ENCODE assay signal across 17 cellular contexts in genomic region chr19:21833733-21834132, GRCh38. TPM values are rescaled to one million over a fixed set of nuclear protein-coding genes. Genes with fewer than 3 reads are reported as not detected.
DNase-seq lines count a peak whose midpoint lies in the region; ATAC-seq and TF ChIP-seq lines count a peak whose summit lies in the region.
"Had no signal": no experiment of that assay in that cellular context is flagged by ENCODE, and none has a peak within 500 bp of the region (broad histone marks: within the 10 kb centered on the region; RNA-seq: fewer than 3 reads in every experiment).

No MANE protein-coding gene starts in this region.

- H3K27me3 ChIP-seq in CD4-positive, CD25-positive, alpha-beta regulatory T cell (ENCODE audit: control insufficient read depth, insufficient read depth, low read length) = no peaks in the 10 kb centered on the region
- H3K27me3 ChIP-seq in DND-41 (ENCODE audit: insufficient read depth, low read length, poor library complexity) (no peaks in the 10 kb centered on the region), uterus (no peaks in the 10 kb centered on the region)
- H3K27me3 ChIP-seq: adrenal gland, SJSA1 had no signal

- intact Hi-C loops in natural killer cell (cut with micrococcal nuclease) = no loop called here
- intact Hi-C loops in uterus (cut with DNase I; ENCODE audit: low total_unique reads) = no loop called here

- H3K4me3 ChIP-seq in CD4-positive, CD25-positive, alpha-beta regulatory T cell (ENCODE audit: low read depth, low read length) = no peak overlapping the region
- H3K4me3 ChIP-seq in DND-41 (ENCODE audit: low read depth in 1 of 2, low read length in 2 of 2) = peak overlapping the region in 1 of 2 experiments; percentile 1; a peak in 1 of 4 replicates
- no peak overlapping the region for H3K4me3 ChIP-seq in uterus
- H3K4me3 ChIP-seq: adrenal gland, PC-9, SJSA1, thoracic aorta had no signal

- H3K4me1 Mint-ChIP-seq in CD4-positive, CD25-positive, alpha-beta regulatory T cell = peaks cover 15 to 54% (median 20%) of the 10 kb centered on the region in 4 donors
- H3K4me1 Mint-ChIP-seq in activated naive CD8-positive, alpha-beta T cell treated with anti-CD3 and anti-CD28 coated beads for 36 hours = peaks cover 22% of the 10 kb centered on the region
- H3K4me1 Mint-ChIP-seq in natural killer cell = peaks cover 36% of the 10 kb centered on the region in 2 donors

- DNase-seq in CD4-positive, CD25-positive, alpha-beta regulatory T cell = no peak
- DNase-seq in DND-41 (peak; percentile 7), natural killer cell (no peak), uterus (no peak)
- DNase-seq in activated naive CD8-positive, alpha-beta T cell treated with anti-CD3 and anti-CD28 coated beads for 36 hours = no peak
- DNase-seq: adrenal gland, mesendoderm, NCI-H1105, NCI-H69, occipital lobe, PC-9 had no signal

- peaks cover 0 to 15% (median 4%) of the 10 kb centered on the region in 7 donors for H3K9me3 Mint-ChIP-seq in CD4-positive, CD25-positive, alpha-beta regulatory T cell
- peaks cover 32% of the 10 kb centered on the region for H3K9me3 Mint-ChIP-seq in activated naive CD8-positive, alpha-beta T cell treated with anti-CD3 and anti-CD28 coated beads for 36 hours
- no peaks in the 10 kb centered on the region for H3K9me3 Mint-ChIP-seq in natural killer cell

- TF ChIP-seq CTCF in DND-41 (IDR thresholded peaks at IDR 0.05; ENCODE audit: borderline replicate concordance, extremely low read depth, low read length, poor library complexity, severe bottlenecking) (no peak), natural killer cell (IDR thresholded peaks at IDR 0.05) (no peak), uterus (IDR thresholded peaks at IDR 0.05) (no peak)

- H2AFZ ChIP-seq in DND-41 (ENCODE audit: low read depth, low read length) = no peak overlapping the region
- H2AFZ ChIP-seq: PC-9 had no signal

- peaks cover 16% of the 10 kb centered on the region for H3K36me3 Mint-ChIP-seq in CD4-positive, CD25-positive, alpha-beta regulatory T cell
- peaks cover 59% of the 10 kb centered on the region for H3K36me3 Mint-ChIP-seq in activated naive CD8-positive, alpha-beta T cell treated with anti-CD3 and anti-CD28 coated beads for 36 hours
- H3K36me3 Mint-ChIP-seq in natural killer cell = no peaks in the 10 kb centered on the region

- peak overlapping the region; percentile 58; the same call in 1 of the 2 replicates for H3K4me2 ChIP-seq in DND-41 (ENCODE audit: insufficient read depth, low read length)
- H3K4me2 ChIP-seq: KMS-11, PC-9 had no signal

- peaks cover 11% of the 10 kb centered on the region for H3K36me3 ChIP-seq in CD4-positive, CD25-positive, alpha-beta regulatory T cell (ENCODE audit: control insufficient read depth, insufficient read depth, low read length)
- H3K36me3 ChIP-seq in DND-41 (ENCODE audit: insufficient read depth, low read length) = peaks cover 61% of the 10 kb centered on the region
- H3K36me3 ChIP-seq in uterus = no peaks in the 10 kb centered on the region
- H3K36me3 ChIP-seq: adrenal gland, SJSA1, thoracic aorta had no signal

- H4K20me1 ChIP-seq in DND-41 (ENCODE audit: insufficient read depth, low read length) = no peaks in the 10 kb centered on the region

- ATAC-seq in CD4-positive, CD25-positive, alpha-beta regulatory T cell (ENCODE audit: low read depth in 2 of 2) = no peak
- ATAC-seq in DND-41 (ENCODE audit: insufficient read depth, low read depth) (no peak), natural killer cell (no peak), GM18502 (IDR thresholded peaks at IDR 0.05; ENCODE audit: poor library complexity, unreplicated experiment) (no peak), GM19455 (IDR thresholded peaks at IDR 0.05; ENCODE audit: unreplicated experiment) (no peak)

- H3K27ac ChIP-seq in CD4-positive, CD25-positive, alpha-beta regulatory T cell (ENCODE audit: insufficient read depth, low read length, poor library complexity, severe bottlenecking) = no peak overlapping the region
- H3K27ac ChIP-seq in DND-41 (ENCODE audit: low read length) = no peak overlapping the region
- H3K27ac ChIP-seq in uterus = no peak overlapping the region
- H3K27ac ChIP-seq: adrenal gland, KMS-11, PC-9, SJSA1, thoracic aorta had no signal

- H3K9me3 ChIP-seq in CD4-positive, CD25-positive, alpha-beta regulatory T cell (ENCODE audit: control insufficient read depth in 2 of 2, low read length in 2 of 2) = peaks cover 17 to 33% of the 10 kb centered on the region in 2 experiments
- H3K9me3 ChIP-seq in DND-41 (ENCODE audit: insufficient read depth, low read length, severe bottlenecking) = peaks cover 21% of the 10 kb centered on the region
- peaks cover 0 to 5% of the 10 kb centered on the region in 2 donors for H3K9me3 ChIP-seq in uterus

- no peak for TF ChIP-seq POLR2A in uterus (IDR thresholded peaks at IDR 0.05)

- H3K4me3 Mint-ChIP-seq in CD4-positive, CD25-positive, alpha-beta regulatory T cell = peak overlapping the region; percentile 58 to 89 (median 74)
- peak overlapping the region; percentile 73 for H3K4me3 Mint-ChIP-seq in activated naive CD8-positive, alpha-beta T cell treated with anti-CD3 and anti-CD28 coated beads for 36 hours
- H3K4me3 Mint-ChIP-seq in natural killer cell = peak overlapping the region; percentile 79
- H3K4me3 Mint-ChIP-seq: CD14-positive monocyte had no signal

- no peaks in the 10 kb centered on the region for H3K27me3 Mint-ChIP-seq in CD4-positive, CD25-positive, alpha-beta regulatory T cell
- no peaks in the 10 kb centered on the region for H3K27me3 Mint-ChIP-seq in activated naive CD8-positive, alpha-beta T cell treated with anti-CD3 and anti-CD28 coated beads for 36 hours
- H3K27me3 Mint-ChIP-seq in natural killer cell (ENCODE audit: low read depth in 2 of 2) = no peaks in the 10 kb centered on the region

- peaks cover 74% of the 10 kb centered on the region for H3K79me2 ChIP-seq in DND-41 (ENCODE audit: insufficient read depth, low read length)

- H3K4me1 ChIP-seq in CD4-positive, CD25-positive, alpha-beta regulatory T cell (ENCODE audit: control insufficient read depth, insufficient read depth, low read length, poor library complexity, severe bottlenecking) = peaks cover 19% of the 10 kb centered on the region
- H3K4me1 ChIP-seq in DND-41 (ENCODE audit: insufficient read depth, low read length) (peaks cover 46% of the 10 kb centered on the region), uterus (no peaks in the 10 kb centered on the region)
- H3K4me1 ChIP-seq: SJSA1 had no signal

- no peak overlapping the region for H3K27ac Mint-ChIP-seq in CD4-positive, CD25-positive, alpha-beta regulatory T cell
- H3K27ac Mint-ChIP-seq in activated naive CD8-positive, alpha-beta T cell treated with anti-CD3 and anti-CD28 coated beads for 36 hours = peak overlapping the region; percentile 25
- H3K27ac Mint-ChIP-seq in natural killer cell = peak overlapping the region; percentile 76 to 81

- H3K9ac ChIP-seq in DND-41 (ENCODE audit: low read depth, low read length) = no peak overlapping the region
- H3K9ac ChIP-seq: KMS-11 had no signal

RNA-seq across cellular contexts. Expression of gene ZNF43, which starts 2.2 kb away (rescaled TPM):
- total RNA-seq in CD4-positive, CD25-positive, alpha-beta regulatory T cell = 25.6 TPM
- 10 to 100 TPM; 12.2 to 15.4 (median 13.9) TPM for polyA plus RNA-seq in CD4-positive, CD25-positive, alpha-beta regulatory T cell
- total RNA-seq in activated naive CD8-positive, alpha-beta T cell treated with anti-CD3 and anti-CD28 coated beads for 36 hours = 10 to 100 TPM; 26.0 to 26.5 TPM
- total RNA-seq in natural killer cell (10 to 100 TPM; 21.6 to 36.8 (median 31.0) TPM), uterus (10 to 100 TPM; 12.3 to 43.1 (median 26.7) TPM)

Comparison
In these comparisons a context has a peak if more than half of its experiments do, and no peak if none do; other contexts are left out.
1. H3K27ac Mint-ChIP-seq: peak in activated naive CD8-positive, alpha-beta T cell treated with anti-CD3 and anti-CD28 coated beads for 36 hours (single experiment) and natural killer cell (2 of 2); none in CD4-positive, CD25-positive, alpha-beta regulatory T cell (0 of 3).
2. Peak in every context shown above with its lines, with median percentiles within 50 percentile points of each other: H3K4me3 Mint-ChIP-seq.